ENCODE assay signal across 21 cellular contexts in genomic region chr18:48723837-48724236, GRCh38.
"Had no signal": no experiment of that assay in that cellular context is flagged by ENCODE, and none has a peak within 500 bp of the region (broad histone marks: within the 10 kb centered on the region; RNA-seq: fewer than 3 reads in every experiment).

No MANE protein-coding gene starts in this region.

- H3K9me3 ChIP-seq: sigmoid colon, upper lobe of right lung had no signal

- H3K27ac Mint-ChIP-seq: activated naive CD8-positive, alpha-beta T cell treated with anti-CD3 and anti-CD28 coated beads for 36 hours; activated T-cell treated with anti-CD3 and anti-CD28 coated beads, Interleukin-2, amount 50 U/mL, for 24 hours; activated T-helper 2 cell treated with anti-CD3 and anti-CD28 coated beads, Interferon-gamma antibody, Interleukin-2, Interleukin-4, amounts not matched to agents 10 μg/mL and 5 μg/mL and 100 μg/mL, durations not matched to agents 14 hours and 24 hours and 36 hours; immature natural killer cell; naive thymus-derived CD8-positive, alpha-beta T cell; progenitor cell of endocrine pancreas had no signal

- H3K4me2 ChIP-seq: hepatocyte, smooth muscle cell had no signal

- H3K27me3 ChIP-seq: hepatocyte, left lung, sigmoid colon, upper lobe of right lung had no signal

- H3K27me3 Mint-ChIP-seq: activated naive CD8-positive, alpha-beta T cell treated with anti-CD3 and anti-CD28 coated beads for 36 hours; activated T-cell treated with anti-CD3 and anti-CD28 coated beads, Interleukin-2, amount 50 U/mL, for 24 hours; naive thymus-derived CD8-positive, alpha-beta T cell; progenitor cell of endocrine pancreas had no signal

- DNase-seq: activated CD8-positive, alpha-beta memory T cell treated with anti-CD3 and anti-CD28 coated beads, Interleukin-2, amount 50 U/mL, for 4 hours; activated naive CD4-positive, alpha-beta T cell treated with Interleukin-2 at 50 U/mL for 16 hours; activated naive CD8-positive, alpha-beta T cell treated with anti-CD3 and anti-CD28 coated beads for 36 hours; activated T-cell treated with anti-CD3 and anti-CD28 coated beads, Interleukin-2, amount 50 U/mL, for 24 hours; central memory CD4-positive, alpha-beta T cell; effector memory CD4-positive, alpha-beta T cell; foreskin melanocyte; immature natural killer cell; left lung; naive thymus-derived CD8-positive, alpha-beta T cell; retina; sigmoid colon; stimulated activated CD4-positive, alpha-beta T cell treated with anti-CD3 and anti-CD28 coated beads, Interleukin-15, amount 100 ng/mL, for 24 hours; stimulated activated CD8-positive, alpha-beta memory T cell treated with anti-CD3 and anti-CD28 coated beads, Interleukin-4, amount 100 ng/mL, for 48 hours; stimulated activated naive CD8-positive, alpha-beta T cell treated with anti-CD3 and anti-CD28 coated beads, Interleukin-15, Interleukin-2, amounts not matched to agents 100 U/mL and 50 U/mL, for 24 hours; upper lobe of right lung had no signal

- H3K36me3 ChIP-seq: upper lobe of right lung had no signal

- H3K9me3 Mint-ChIP-seq: activated naive CD8-positive, alpha-beta T cell treated with anti-CD3 and anti-CD28 coated beads for 36 hours; activated T-cell treated with anti-CD3 and anti-CD28 coated beads, Interleukin-2, amount 50 U/mL, for 24 hours; activated T-helper 2 cell treated with anti-CD3 and anti-CD28 coated beads, Interferon-gamma antibody, Interleukin-2, Interleukin-4, amounts not matched to agents 10 μg/mL and 5 μg/mL and 100 μg/mL, durations not matched to agents 14 hours and 24 hours and 36 hours; immature natural killer cell had no signal

- H3K36me3 Mint-ChIP-seq: activated naive CD8-positive, alpha-beta T cell treated with anti-CD3 and anti-CD28 coated beads for 36 hours; naive thymus-derived CD8-positive, alpha-beta T cell had no signal

- ATAC-seq: left lung; naive thymus-derived CD8-positive, alpha-beta T cell; stimulated activated naive CD8-positive, alpha-beta T cell treated with anti-CD3 and anti-CD28 coated beads, Interleukin-15, Interleukin-2, amounts not matched to agents 100 U/mL and 50 U/mL, for 24 hours; upper lobe of right lung had no signal

- H3K4me3 ChIP-seq: hepatocyte, left lung, lung, sigmoid colon, smooth muscle cell, upper lobe of right lung had no signal

- H3K4me1 Mint-ChIP-seq: activated naive CD8-positive, alpha-beta T cell treated with anti-CD3 and anti-CD28 coated beads for 36 hours; naive thymus-derived CD8-positive, alpha-beta T cell had no signal

- H3K27ac ChIP-seq: hepatocyte, left lung, sigmoid colon, upper lobe of right lung had no signal

- H3K4me3 Mint-ChIP-seq: activated naive CD8-positive, alpha-beta T cell treated with anti-CD3 and anti-CD28 coated beads for 36 hours; activated T-cell treated with anti-CD3 and anti-CD28 coated beads, Interleukin-2, amount 50 U/mL, for 24 hours; immature natural killer cell; naive thymus-derived CD8-positive, alpha-beta T cell had no signal

- H3K4me1 ChIP-seq: upper lobe of right lung had no signal
